ENCODE assay signal across 13 cellular contexts in genomic region chr7:139748936-139749335, GRCh38.
"Had no signal": no experiment of that assay in that cellular context is flagged by ENCODE, and none has a peak within 500 bp of the region (broad histone marks: within the 10 kb centered on the region; RNA-seq: fewer than 3 reads in every experiment).

No MANE protein-coding gene starts in this region.

- H3K9me3 ChIP-seq: prostate gland had no signal

- DNase-seq: activated CD8-positive, alpha-beta memory T cell treated with anti-CD3 and anti-CD28 coated beads, Interleukin-2, amount 50 U/mL, for 48 hours; activated naive CD8-positive, alpha-beta T cell treated with anti-CD3 and anti-CD28 coated beads, Interleukin-2, amount 10 ng/mL, durations not matched to agents 7 days and 5 days; anterior cingulate cortex; dermis blood vessel endothelial cell; mesendoderm; occipital lobe; stimulated activated CD4-positive, alpha-beta T cell treated with anti-CD3 and anti-CD28 coated beads, Interleukin-1b, Interleukin-23, amount 100 ng/mL, for 48 hours; trophoblast cell; WERI-Rb-1 had no signal

- H3K9me3 Mint-ChIP-seq: activated CD8-positive, alpha-beta T cell treated with anti-CD3 and anti-CD28 coated beads for 36 hours; activated naive CD8-positive, alpha-beta T cell treated with anti-CD3 and anti-CD28 coated beads, Interleukin-2, amount 10 ng/mL, durations not matched to agents 7 days and 5 days; natural killer cell treated with Interleukin-12 subunit alpha and Interleukin-12 subunit beta and Interleukin-15 and Interleukin-18, amount 100 ng/mL, for 72 hours had no signal

- H3K4me3 Mint-ChIP-seq: activated CD8-positive, alpha-beta T cell treated with anti-CD3 and anti-CD28 coated beads for 36 hours; activated naive CD8-positive, alpha-beta T cell treated with anti-CD3 and anti-CD28 coated beads, Interleukin-2, amount 10 ng/mL, durations not matched to agents 7 days and 5 days; natural killer cell treated with Interleukin-12 subunit alpha and Interleukin-12 subunit beta and Interleukin-15 and Interleukin-18, amount 100 ng/mL, for 72 hours had no signal

- H3K27ac Mint-ChIP-seq: activated CD8-positive, alpha-beta T cell treated with anti-CD3 and anti-CD28 coated beads for 36 hours; activated naive CD8-positive, alpha-beta T cell treated with anti-CD3 and anti-CD28 coated beads, Interleukin-2, amount 10 ng/mL, durations not matched to agents 7 days and 5 days had no signal

- H3K27ac ChIP-seq: prostate gland, WERI-Rb-1 had no signal

- H3K27me3 Mint-ChIP-seq: activated CD8-positive, alpha-beta T cell treated with anti-CD3 and anti-CD28 coated beads for 36 hours; activated naive CD8-positive, alpha-beta T cell treated with anti-CD3 and anti-CD28 coated beads, Interleukin-2, amount 10 ng/mL, durations not matched to agents 7 days and 5 days; natural killer cell treated with Interleukin-12 subunit alpha and Interleukin-12 subunit beta and Interleukin-15 and Interleukin-18, amount 100 ng/mL, for 72 hours had no signal

- H3K36me3 ChIP-seq: prostate gland had no signal

- H3K4me3 ChIP-seq: prostate gland had no signal

- H3K36me3 Mint-ChIP-seq: activated naive CD8-positive, alpha-beta T cell treated with anti-CD3 and anti-CD28 coated beads, Interleukin-2, amount 10 ng/mL, durations not matched to agents 7 days and 5 days had no signal

- ATAC-seq: natural killer cell treated with Interleukin-12 subunit alpha and Interleukin-12 subunit beta and Interleukin-15 and Interleukin-18, amount 100 ng/mL, for 72 hours; SK-N-SH treated with all-trans-retinoic acid at 6 μM for 48 hours had no signal
